In genomic region chr7:74587435-74588126, GRCh38 we compare ENCODE assay signal across 9 cellular contexts.
DNase-seq lines count a peak whose midpoint lies in the region; ATAC-seq and TF ChIP-seq lines count a peak whose summit lies in the region.
"Had no signal": no experiment of that assay in that cellular context is flagged by ENCODE, and none has a peak within 500 bp of the region (broad histone marks: within the 10 kb centered on the region; RNA-seq: fewer than 3 reads in every experiment).

No MANE protein-coding gene starts in this region.

- H3K9me3 Mint-ChIP-seq in activated naive CD4-positive, alpha-beta T cell treated with anti-CD3 and anti-CD28 coated beads, Interleukin-2, amount 50 U/mL, for 72 hours: no peaks in the 10 kb centered on the region
- H3K9me3 Mint-ChIP-seq: stimulated activated naive CD8-positive, alpha-beta T cell treated with anti-CD3 and anti-CD28 coated beads, Interleukin-15, Interleukin-2, amounts not matched to agents 100 ng/mL and 50 ng/mL, for 24 hours had no signal

- H3K4me3 ChIP-seq in OCI-LY3 (ENCODE audit: low read length) (peak overlapping the region; percentile 50), esophagus (ENCODE audit: low read depth in 1 of 2, low read length in 2 of 2) (no peak overlapping the region), mucosa of descending colon (no peak overlapping the region)

- DNase-seq in mucosa of descending colon (peak; percentile 79 to 89 (median 82)), MV-4-11 (lab: John Stamatoyannopoulos, UW) (no peak)
- DNase-seq in activated naive CD4-positive, alpha-beta T cell treated with anti-CD3 and anti-CD28 coated beads, Interleukin-2, amount 50 U/mL, for 72 hours (ENCODE audit: low spot score in 2 of 2): no peak
- DNase-seq in effector CD4-positive, alpha-beta T cell: no peak

- peak; percentile 19 for TF ChIP-seq POLR2A in GM15510 (IDR thresholded peaks at IDR 0.05; ENCODE audit: borderline replicate concordance, extremely low read depth, insufficient read length)

- H3K4me2 ChIP-seq in OCI-LY3 (ENCODE audit: low read length): peak overlapping the region; percentile 63

- H3K36me3 ChIP-seq in OCI-LY3 (replicated peaks; ENCODE audit: low read depth, low read length) (no peaks in the 10 kb centered on the region), esophagus (ENCODE audit: control insufficient read depth in 2 of 2, insufficient read depth in 2 of 2, low read length in 1 of 2) (peaks cover 0 to 11% of the 10 kb centered on the region in 2 donors), mucosa of descending colon (ENCODE audit: low read depth) (no peaks in the 10 kb centered on the region)

- peak overlapping the region in 1 of 2 donors; percentile 48 for H3K27ac Mint-ChIP-seq in activated naive CD4-positive, alpha-beta T cell treated with anti-CD3 and anti-CD28 coated beads, Interleukin-2, amount 50 U/mL, for 72 hours
- H3K27ac Mint-ChIP-seq: stimulated activated naive CD8-positive, alpha-beta T cell treated with anti-CD3 and anti-CD28 coated beads, Interleukin-15, Interleukin-2, amounts not matched to agents 100 ng/mL and 50 ng/mL, for 24 hours had no signal

- H3K9me3 ChIP-seq in OCI-LY3 (ENCODE audit: insufficient read depth, low read length): no peaks in the 10 kb centered on the region
- H3K9me3 ChIP-seq in esophagus (ENCODE audit: control insufficient read depth in 2 of 2, insufficient read depth in 1 of 2, low read depth in 1 of 2, low read length in 1 of 2): no peaks in the 10 kb centered on the region
- no peaks in the 10 kb centered on the region for H3K9me3 ChIP-seq in mucosa of descending colon

- H3K79me2 ChIP-seq in OCI-LY3 (ENCODE audit: low read length): no peaks in the 10 kb centered on the region

- H3K27me3 ChIP-seq in OCI-LY3 (ENCODE audit: low read depth, low read length): no peaks in the 10 kb centered on the region
- H3K27me3 ChIP-seq in esophagus (ENCODE audit: control insufficient read depth in 1 of 2, insufficient read depth in 2 of 2, low read length in 2 of 2): no peaks in the 10 kb centered on the region

- peak overlapping the region; percentile 39; the same call in 1 of the 2 replicates for H3K9ac ChIP-seq in OCI-LY3 (ENCODE audit: low read length)

- H3K4me1 ChIP-seq in OCI-LY3 (ENCODE audit: low read length): peaks cover 8% of the 10 kb centered on the region
- peaks cover 6 to 18% of the 10 kb centered on the region in 2 donors for H3K4me1 ChIP-seq in esophagus (ENCODE audit: control insufficient read depth in 2 of 2, insufficient read depth in 2 of 2, low read length in 1 of 2)
- peaks cover 10% of the 10 kb centered on the region for H3K4me1 ChIP-seq in mucosa of descending colon (ENCODE audit: low read depth)

- intact Hi-C loops in mucosa of descending colon (cut with DNase I, micrococcal nuclease): no loop called here

- ATAC-seq in HG02678 (IDR thresholded peaks at IDR 0.05; ENCODE audit: unreplicated experiment) (peak; percentile 78), mucosa of descending colon (peak; percentile 86)
- no peak for ATAC-seq in activated naive CD4-positive, alpha-beta T cell treated with anti-CD3 and anti-CD28 coated beads, Interleukin-2, amount 50 U/mL, for 72 hours

- no peaks in the 10 kb centered on the region for H4K20me1 ChIP-seq in OCI-LY3 (ENCODE audit: insufficient read depth, low read length)

- peak overlapping the region; percentile 94 for H2AFZ ChIP-seq in OCI-LY3 (ENCODE audit: low read depth, low read length)

- TF ChIP-seq CTCF in OCI-LY3 (IDR thresholded peaks at IDR 0.05; ENCODE audit: low read depth, low read length) (no peak), mucosa of descending colon (IDR thresholded peaks at IDR 0.05) (no peak)

- 32 to 39% methylated on average over 13 of the region's 13 CpGs for WGBS in esophagus, 2 donors

- H3K27ac ChIP-seq in OCI-LY3 (ENCODE audit: low read length): no peak overlapping the region
- peak overlapping the region; percentile 80 to 89 for H3K27ac ChIP-seq in esophagus (ENCODE audit: low read depth in 2 of 2, low read length in 1 of 2)

- no peaks in the 10 kb centered on the region for H3K36me3 Mint-ChIP-seq in activated naive CD4-positive, alpha-beta T cell treated with anti-CD3 and anti-CD28 coated beads, Interleukin-2, amount 50 U/mL, for 72 hours

Comparison
In these comparisons a context has a peak if more than half of its experiments do, and no peak if none do; other contexts are left out.
1. ATAC-seq: peak in HG02678 (single experiment) and mucosa of descending colon (single experiment); none in activated naive CD4-positive, alpha-beta T cell treated with anti-CD3 and anti-CD28 coated beads, Interleukin-2, amount 50 U/mL, for 72 hours (0 of 2).
2. DNase-seq: peak in mucosa of descending colon (3 of 3); none in MV-4-11 (single experiment), activated naive CD4-positive, alpha-beta T cell treated with anti-CD3 and anti-CD28 coated beads, Interleukin-2, amount 50 U/mL, for 72 hours (0 of 2) and effector CD4-positive, alpha-beta T cell (single experiment).